16 cellular contexts compared by ENCODE assay signal in the genomic region with DNA sequence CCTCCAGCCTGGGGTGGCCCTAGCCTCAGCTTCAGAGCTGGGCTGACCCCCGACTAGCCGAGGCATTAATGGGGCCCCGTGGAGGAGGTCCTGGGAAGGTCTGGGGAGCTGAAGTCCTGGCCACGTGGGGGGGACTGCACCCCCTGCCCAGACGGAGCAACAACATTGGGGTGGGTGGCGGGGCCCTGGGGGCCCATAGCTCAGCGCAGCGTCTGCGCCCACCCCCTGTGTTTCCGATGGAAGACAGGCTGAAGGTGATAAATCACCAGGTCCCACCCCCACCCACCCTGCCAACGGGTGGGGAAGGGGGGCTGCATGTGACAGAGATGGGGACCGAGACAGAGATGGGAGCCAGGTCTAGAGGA. TPM values are rescaled to one million over a fixed set of nuclear protein-coding genes. Genes with fewer than 3 reads are reported as not detected.
DNase-seq lines count a peak whose midpoint lies in the region; ATAC-seq and TF ChIP-seq lines count a peak whose summit lies in the region.
"Had no signal": no experiment of that assay in that cellular context is flagged by ENCODE, and none has a peak within 500 bp of the region (broad histone marks: within the 10 kb centered on the region; RNA-seq: fewer than 3 reads in every experiment).

No MANE protein-coding gene starts in this region.

- H3K36me3 ChIP-seq in CD8-positive, alpha-beta memory T cell (ENCODE audit: insufficient read depth, low read length) = no peaks in the 10 kb centered on the region
- H3K36me3 ChIP-seq in HCT116 (ENCODE audit: control insufficient read depth in 1 of 2, insufficient read depth in 2 of 2, low read length in 2 of 2) (no peaks in the 10 kb centered on the region), trophoblast cell (ENCODE audit: control insufficient read depth in 1 of 2, insufficient read depth in 2 of 2, low read length in 2 of 2) (no peaks in the 10 kb centered on the region), A673 (ENCODE audit: insufficient read depth, low read length, poor library complexity, severe bottlenecking) (no peaks in the 10 kb centered on the region)
- H3K36me3 ChIP-seq: heart left ventricle, pancreas, sigmoid colon had no signal

- H4K12ac ChIP-seq in trophoblast cell (ENCODE audit: low read depth, low read length) = no peak overlapping the region

- no peak overlapping the region for H3K4me3 Mint-ChIP-seq in CD8-positive, alpha-beta memory T cell
- H3K4me3 Mint-ChIP-seq in T-cell (peak overlapping the region in 2 of 3 donors; percentile 39 to 69), natural killer cell (no peak overlapping the region)

- WGBS in trophoblast cell (ENCODE audit: extremely low coverage, insufficient coverage, insufficient read length) = no CpG with 5 or more reads among the region's 12 CpGs

- no peaks in the 10 kb centered on the region for H4K20me1 ChIP-seq in HCT116 (ENCODE audit: insufficient read depth)

- no peak overlapping the region for H2BK5ac ChIP-seq in trophoblast cell (ENCODE audit: low read depth, low read length, poor library complexity)

- TF ChIP-seq CTCF in HCT116 (IDR thresholded peaks at IDR 0.05 in 2 of 3, conservative IDR thresholded peaks at IDR 0.05 in 1 of 3; ENCODE audit: borderline replicate concordance in 1 of 3, insufficient read depth in 1 of 3, low read depth in 2 of 3, low read length in 2 of 3) = no peak
- TF ChIP-seq CTCF in natural killer cell (IDR thresholded peaks at IDR 0.05) = no peak
- TF ChIP-seq CTCF in A673 (conservative IDR thresholded peaks at IDR 0.05; ENCODE audit: low read depth, low read length) = no peak

- H2BK12ac ChIP-seq in trophoblast cell (ENCODE audit: low read length) = no peak overlapping the region

- no peaks in the 10 kb centered on the region for H3K36me3 Mint-ChIP-seq in CD8-positive, alpha-beta memory T cell
- H3K36me3 Mint-ChIP-seq in T-cell (no peaks in the 10 kb centered on the region), natural killer cell (no peaks in the 10 kb centered on the region)
- H3K36me3 Mint-ChIP-seq: activated naive CD8-positive, alpha-beta T cell; naive B cell had no signal

- no peak for TF ChIP-seq RAD21 in HCT116 (IDR thresholded peaks at IDR 0.05; ENCODE audit: low read depth)

- peaks cover 4 to 5% of the 10 kb centered on the region in 2 donors for H3K27me3 Mint-ChIP-seq in CD8-positive, alpha-beta memory T cell
- H3K27me3 Mint-ChIP-seq in T-cell (peaks cover 0 to 6% of the 10 kb centered on the region in 2 donors), natural killer cell (ENCODE audit: low read depth in 2 of 2) (peaks cover 0 to 8% of the 10 kb centered on the region in 2 donors)
- H3K27me3 Mint-ChIP-seq: activated naive CD8-positive, alpha-beta T cell had no signal

- peaks cover 9% of the 10 kb centered on the region for H3K4me1 ChIP-seq in CD8-positive, alpha-beta memory T cell (ENCODE audit: insufficient read depth, low read length)
- H3K4me1 ChIP-seq in HCT116 (ENCODE audit: control insufficient read depth in 1 of 2, insufficient read depth in 2 of 2, low read length in 2 of 2) (peaks cover 0 to 12% of the 10 kb centered on the region in 2 experiments; a peak in 2 of 4 replicates), trophoblast cell (ENCODE audit: control insufficient read depth in 1 of 2, insufficient read depth in 2 of 2, low read length in 2 of 2) (peaks cover 4 to 6% of the 10 kb centered on the region in 2 experiments), A673 (ENCODE audit: insufficient read depth, low read length, poor library complexity, severe bottlenecking) (no peaks in the 10 kb centered on the region)

- no peak overlapping the region for H4K91ac ChIP-seq in trophoblast cell (ENCODE audit: low read depth, low read length)

- H3K27me3 ChIP-seq in CD8-positive, alpha-beta memory T cell (ENCODE audit: insufficient read depth, low read length, poor library complexity, severe bottlenecking) = no peaks in the 10 kb centered on the region
- H3K27me3 ChIP-seq in HCT116 (ENCODE audit: insufficient read depth, low read length) (no peaks in the 10 kb centered on the region), trophoblast cell (ENCODE audit: insufficient read depth, low read length) (peaks cover 20% of the 10 kb centered on the region), A673 (replicated peaks; ENCODE audit: insufficient read depth, low read depth, low read length, poor library complexity) (no peaks in the 10 kb centered on the region)
- H3K27me3 ChIP-seq: dorsolateral prefrontal cortex, heart left ventricle, pancreas had no signal

- no peak overlapping the region for H3K4me3 ChIP-seq in CD8-positive, alpha-beta memory T cell (ENCODE audit: low read length)
- H3K4me3 ChIP-seq in HCT116 (replicated peaks in 1 of 2; ENCODE audit: low read depth in 1 of 2, low read length in 2 of 2) (no peak overlapping the region), trophoblast cell (ENCODE audit: low read depth, low read length) (no peak overlapping the region), A673 (ENCODE audit: low read depth, low read length, poor library complexity, severe bottlenecking) (no peak overlapping the region)

- DNase-seq in CD8-positive, alpha-beta memory T cell = no peak
- DNase-seq in HCT116 (ENCODE audit: low read depth, low spot score) (no peak), T-cell (no peak), trophoblast cell (no peak), natural killer cell (no peak), A673 (ENCODE audit: low spot score) (no peak)

- H3K14ac ChIP-seq in trophoblast cell (ENCODE audit: low read length) = no peak overlapping the region

- H3K27ac Mint-ChIP-seq in CD8-positive, alpha-beta memory T cell = no peak overlapping the region
- H3K27ac Mint-ChIP-seq in T-cell (no peak overlapping the region), natural killer cell (no peak overlapping the region)
- H3K27ac Mint-ChIP-seq: activated naive CD8-positive, alpha-beta T cell; activated T-helper 2 cell treated with anti-CD3 and anti-CD28 coated beads, Interferon-gamma antibody, Interleukin-2, Interleukin-4, amounts not matched to agents 10 μg/mL and 5 μg/mL and 100 μg/mL, durations not matched to agents 14 hours and 24 hours and 36 hours had no signal

- H3K4me2 ChIP-seq in HCT116 (ENCODE audit: low read length) = peak overlapping the region; percentile 88
- H3K4me2 ChIP-seq in trophoblast cell (ENCODE audit: low read length) = no peak overlapping the region

- TF ChIP-seq POLR2A in HCT116 (IDR thresholded peaks at IDR 0.05; ENCODE audit: borderline replicate concordance, extremely low read depth, insufficient read depth, insufficient read length) = no peak

- BruUV-seq in HCT116 (replicated peaks; lab: Mats Ljungman, UMichigan) (no TSS peak), A673 (replicated peaks; lab: Mats Ljungman, UMichigan) (no TSS peak)

- CTCF ChIA-PET in CD8-positive, alpha-beta memory T cell (lab: Charles Lee) = interaction anchor here (0.8 to 6.5 kb wide), 23 partner anchors 9 to 398 kb away, joined by 3 to 111 read pairs (median 5); no protein-coding TSS in a partner anchor
- CTCF ChIA-PET in HCT116 (lab: Charles Lee) = interaction anchor here (1.1 to 3.9 kb wide), 11 partner anchors 10 to 398 kb away, joined by 3 to 123 read pairs (median 7); no protein-coding TSS in a partner anchor
- CTCF ChIA-PET in T-cell (lab: Charles Lee) = interaction anchor here (0.8 to 1.8 kb wide), 4 partner anchors 18 to 182 kb away, joined by 3 to 20 read pairs (median 6); no protein-coding TSS in a partner anchor
- CTCF ChIA-PET in A673 (lab: Charles Lee) = interaction anchor here (1.1 to 3.8 kb wide), 9 partner anchors 11 to 225 kb away, joined by 3 to 79 read pairs (median 4); partner anchors contain the start of genes COMT and TXNRD2

- no peak overlapping the region for H3K18ac ChIP-seq in trophoblast cell (ENCODE audit: low read length)

- peak overlapping the region; percentile 10 for H2AK5ac ChIP-seq in trophoblast cell (ENCODE audit: low read length)

- H3K9ac ChIP-seq in HCT116 (ENCODE audit: low read length) (no peak overlapping the region), trophoblast cell (ENCODE audit: low read length) (no peak overlapping the region)

- H3K9me2 ChIP-seq in HCT116 (ENCODE audit: insufficient read depth) = no peaks in the 10 kb centered on the region

- RAD21 ChIA-PET in HCT116 (lab: Charles Lee; ENCODE audit: low non-redundant PET in 1 of 2, low total read pairs in 2 of 2, uncharacterized antibody in 2 of 2, unreplicated experiment in 2 of 2) = interaction anchor here (1.3 to 2.3 kb wide), 4 partner anchors 52 to 179 kb away, joined by 3 to 43 read pairs (median 16); no protein-coding TSS in a partner anchor

- H3K27ac ChIP-seq in CD8-positive, alpha-beta memory T cell (ENCODE audit: low read depth, low read length) = peak overlapping the region; percentile 38
- H3K27ac ChIP-seq in HCT116 (ENCODE audit: low read depth, low read length) (no peak overlapping the region), trophoblast cell (ENCODE audit: low read depth, low read length) (no peak overlapping the region), A673 (ENCODE audit: low read depth, low read length, poor library complexity, severe bottlenecking) (no peak overlapping the region)
- H3K27ac ChIP-seq: heart left ventricle, pancreas, sigmoid colon had no signal

- POLR2A ChIA-PET in CD8-positive, alpha-beta memory T cell (lab: Charles Lee) = no interaction called here
- POLR2A ChIA-PET in HCT116 (lab: Charles Lee) = no interaction called here
- POLR2A ChIA-PET in T-cell (lab: Charles Lee) = no interaction called here
- POLR2A ChIA-PET in A673 (lab: Charles Lee; ENCODE audit: low non-redundant PET) = no interaction called here

- H3K79me2 ChIP-seq in HCT116 (ENCODE audit: insufficient read depth, low read length) = no peaks in the 10 kb centered on the region
- H3K79me2 ChIP-seq in trophoblast cell (ENCODE audit: control insufficient read depth, insufficient read depth, low read length, poor library complexity) = no peaks in the 10 kb centered on the region

- no peaks in the 10 kb centered on the region for H3K79me1 ChIP-seq in trophoblast cell (ENCODE audit: low read length)

- intact Hi-C loops in HCT116 (cut with micrococcal nuclease) = loop anchor here (2.0 kb wide), 2 partner anchors 25 to 227 kb away; no protein-coding TSS in a partner anchor
- intact Hi-C loops in natural killer cell (cut with micrococcal nuclease) = no loop called here
- intact Hi-C loops in A673 (cut with micrococcal nuclease; ENCODE audit: unreplicated experiment) = loop anchor here (5.0 kb wide), 1 partner anchor 226 kb away; no protein-coding TSS in a partner anchor

- H3K4me1 Mint-ChIP-seq in CD8-positive, alpha-beta memory T cell = peaks cover 0 to 4% (median 2%) of the 10 kb centered on the region in 3 donors
- H3K4me1 Mint-ChIP-seq in T-cell (peaks cover 2 to 6% (median 3%) of the 10 kb centered on the region in 3 donors), natural killer cell (peaks cover 0 to 6% of the 10 kb centered on the region in 2 donors)

- no peaks in the 10 kb centered on the region for H3K9me3 ChIP-seq in CD8-positive, alpha-beta memory T cell (ENCODE audit: low read length)
- H3K9me3 ChIP-seq in HCT116 (ENCODE audit: control insufficient read depth in 1 of 2, insufficient read depth in 1 of 2, low read depth in 1 of 2, low read length in 2 of 2) (no peaks in the 10 kb centered on the region), trophoblast cell (ENCODE audit: insufficient read depth, low read depth, low read length) (peaks cover 18% of the 10 kb centered on the region), A673 (ENCODE audit: low read depth, low read length, poor library complexity, severe bottlenecking) (no peaks in the 10 kb centered on the region)
- H3K9me3 ChIP-seq: heart left ventricle, pancreas, sigmoid colon had no signal

- H3K4ac ChIP-seq in trophoblast cell (ENCODE audit: low read depth, low read length) = no peak overlapping the region

- no peak for ATAC-seq in HCT116
- ATAC-seq in T-cell (replicated peaks in 1 of 4) = no peak
- no peak for ATAC-seq in natural killer cell
- no peak for ATAC-seq in GM21390 (IDR thresholded peaks at IDR 0.05; ENCODE audit: unreplicated experiment)

- H3K23ac ChIP-seq in trophoblast cell (ENCODE audit: low read length) = no peak overlapping the region

- H3K9me3 Mint-ChIP-seq in CD8-positive, alpha-beta memory T cell = no peaks in the 10 kb centered on the region
- H3K9me3 Mint-ChIP-seq in T-cell (no peaks in the 10 kb centered on the region), natural killer cell (no peaks in the 10 kb centered on the region)
- H3K9me3 Mint-ChIP-seq: activated T-helper 2 cell treated with anti-CD3 and anti-CD28 coated beads, Interferon-gamma antibody, Interleukin-2, Interleukin-4, amounts not matched to agents 10 μg/mL and 5 μg/mL and 100 μg/mL, durations not matched to agents 14 hours and 24 hours and 36 hours; naive B cell had no signal

- no peak overlapping the region for H2BK120ac ChIP-seq in trophoblast cell (ENCODE audit: insufficient read depth, low read length, poor library complexity)

- H2AFZ ChIP-seq in HCT116 (ENCODE audit: low read depth, low read length, poor library complexity, severe bottlenecking) (no peak overlapping the region), trophoblast cell (ENCODE audit: insufficient read depth, low read length, poor library complexity) (no peak overlapping the region)

- H4K8ac ChIP-seq in trophoblast cell (ENCODE audit: low read depth, low read length) = no peak overlapping the region

RNA-seq across cellular contexts. Expression of gene GP1BB, which starts 8.0 kb away (rescaled TPM):
- not detected for total RNA-seq in CD8-positive, alpha-beta memory T cell
- polyA plus RNA-seq in CD8-positive, alpha-beta memory T cell = not detected
- total RNA-seq in HCT116 (2021; ENCODE audit: unreplicated experiment) = 4.8 TPM
- polyA plus RNA-seq in HCT116 (2012) = 2.5 and 2.7 TPM in 2 replicates
- total RNA-seq in T-cell = 1 to 10 TPM in 1 of 5 donors, under 1 TPM in 4; 0.19 to 2.1 (median 0.36) TPM
- polyA plus RNA-seq in trophoblast cell (2013) = 0.05 TPM in 1 of 2 replicates, not detected in the other
- total RNA-seq in natural killer cell = 1 to 10 TPM in 2 of 3 donors, under 1 TPM in 1; 0.39 to 7.8 (median 4.2) TPM
- total RNA-seq in A673 (2021) = 12.6 and 13.3 TPM in 2 replicates
- total RNA-seq: activated T-helper 2 cell treated with anti-CD3 and anti-CD28 coated beads, Interferon-gamma antibody, Interleukin-2, Interleukin-4, amounts not matched to agents 10 μg/mL and 5 μg/mL and 100 μg/mL, durations not matched to agents 14 hours and 24 hours and 36 hours; H1 had no signal

RNA-seq across cellular contexts. Expression of gene SEPTIN5, which starts 17.0 kb away (rescaled TPM):
- total RNA-seq in CD8-positive, alpha-beta memory T cell = under 1 TPM; 0.20 to 0.38 TPM
- polyA plus RNA-seq in CD8-positive, alpha-beta memory T cell = not detected
- total RNA-seq in HCT116 (2021; ENCODE audit: unreplicated experiment) (9.0 TPM), T-cell (1 to 10 TPM in 3 of 5 donors, under 1 TPM in 2; 0.33 to 3.2 (median 1.2) TPM), natural killer cell (1 to 10 TPM in 2 of 3 donors, under 1 TPM in 1; 0.52 to 4.5 (median 1.9) TPM), A673 (2021) (50.4 and 58.9 TPM in 2 replicates)
- 11.2 and 12.8 TPM in 2 replicates for polyA plus RNA-seq in HCT116 (2012)
- 1.5 TPM in 2 replicates for polyA plus RNA-seq in trophoblast cell (2013)

RNA-seq across cellular contexts. Expression of gene TBX1, which starts 29.2 kb away (rescaled TPM):
- total RNA-seq in CD8-positive, alpha-beta memory T cell = not detected
- polyA plus RNA-seq in CD8-positive, alpha-beta memory T cell = not detected
- total RNA-seq in HCT116 (2021; ENCODE audit: unreplicated experiment) (3.9 TPM), T-cell (under 1 TPM in 1 of 5 donors, not detected in 4; 0.20 TPM), natural killer cell (1 to 10 TPM; 2.0 to 4.6 (median 3.2) TPM), A673 (2021) (3.6 and 4.7 TPM in 2 replicates)
- 0.68 and 0.69 TPM in 2 replicates for polyA plus RNA-seq in HCT116 (2012)
- 6.7 and 6.8 TPM in 2 replicates for polyA plus RNA-seq in trophoblast cell (2013)
- total RNA-seq: temporal lobe had no signal
- polyA plus RNA-seq: H1 had no signal

Comparison
In these comparisons a context has a peak if more than half of its experiments do, and no peak if none do; other contexts are left out.
1. H3K4me3 Mint-ChIP-seq: peak in T-cell (2 of 3); none in CD8-positive, alpha-beta memory T cell (0 of 7) and natural killer cell (single experiment).